9 cellular contexts compared by ENCODE assay signal in genomic region chr3:152200476-152201422, GRCh38.
DNase-seq lines count a peak whose midpoint lies in the region; ATAC-seq, FAIRE-seq and TF ChIP-seq lines count a peak whose summit lies in the region.
"Had no signal": no experiment of that assay in that cellular context is flagged by ENCODE, and none has a peak within 500 bp of the region (broad histone marks: within the 10 kb centered on the region; RNA-seq: fewer than 3 reads in every experiment).

No MANE protein-coding gene starts in this region.

- H3K4me3 Mint-ChIP-seq in CD8-positive, alpha-beta T cell = peak overlapping the region; percentile 79
- no peak overlapping the region for H3K4me3 Mint-ChIP-seq in neural progenitor cell

- no peak for TF ChIP-seq CTCF in CD8-positive, alpha-beta T cell (IDR thresholded peaks at IDR 0.05)
- TF ChIP-seq CTCF in GM12878 (IDR thresholded peaks at IDR 0.05 in 2 of 3, conservative IDR thresholded peaks at IDR 0.05 in 1 of 3; ENCODE audit: control insufficient read depth in 2 of 3, extremely low read depth in 1 of 3, insufficient read depth in 1 of 3, low read depth in 3 of 3, low read length in 3 of 3) (no peak), neural progenitor cell (IDR thresholded peaks at IDR 0.05) (no peak)

- no peak for DNase-seq in CD8-positive, alpha-beta T cell
- DNase-seq in GM12878 (ENCODE audit: low read depth, low spot score) (no peak), neural progenitor cell (ENCODE audit: low spot score) (no peak), HCEC 1CT (no peak), NCI-H146 (lab: John Stamatoyannopoulos, UW) (no peak)

- H3K9me3 ChIP-seq in CD8-positive, alpha-beta T cell (ENCODE audit: low read length) = no peaks in the 10 kb centered on the region
- no peaks in the 10 kb centered on the region for H3K9me3 ChIP-seq in GM12878 (replicated peaks; ENCODE audit: control insufficient read depth, insufficient read depth, low read length)
- H3K9me3 ChIP-seq in neural progenitor cell (ENCODE audit: low read depth) = no peaks in the 10 kb centered on the region

- H3K36me3 ChIP-seq in CD8-positive, alpha-beta T cell (ENCODE audit: insufficient read depth, low read length) = no peaks in the 10 kb centered on the region
- no peaks in the 10 kb centered on the region for H3K36me3 ChIP-seq in GM12878 (ENCODE audit: control insufficient read depth in 2 of 2, insufficient read depth in 2 of 2, low read length in 1 of 2)
- H3K36me3 ChIP-seq in neural progenitor cell = no peaks in the 10 kb centered on the region

- H3K4me3 ChIP-seq in CD8-positive, alpha-beta T cell (ENCODE audit: low read depth, low read length) = peak overlapping the region; percentile 26
- H3K4me3 ChIP-seq in GM12878 (peak overlapping the region; percentile 26), neural progenitor cell (no peak overlapping the region)

- peak overlapping the region; percentile 52 for H3K27ac ChIP-seq in CD8-positive, alpha-beta T cell (ENCODE audit: low read depth, low read length)
- H3K27ac ChIP-seq in GM12878 (ENCODE audit: control insufficient read depth, insufficient read depth) = peak overlapping the region; percentile 85
- H3K27ac ChIP-seq in neural progenitor cell = no peak overlapping the region

- H3K27me3 ChIP-seq in CD8-positive, alpha-beta T cell (ENCODE audit: insufficient read depth, low read length) = no peaks in the 10 kb centered on the region
- H3K27me3 ChIP-seq in GM12878 (replicated peaks in 1 of 2; ENCODE audit: control insufficient read depth in 2 of 2, insufficient read depth in 2 of 2, low read length in 1 of 2) (no peaks in the 10 kb centered on the region), neural progenitor cell (no peaks in the 10 kb centered on the region)

- peak overlapping the region; percentile 69 for H2AFZ ChIP-seq in GM12878 (ENCODE audit: control insufficient read depth, low read depth, low read length)
- peak overlapping the region; percentile 36 for H2AFZ ChIP-seq in neural progenitor cell (replicated peaks)

- 0% methylated on average over 3 of the region's 3 CpGs for WGBS in GM12878 (ENCODE audit: insufficient coverage, insufficient replicate concordance, low lambda C conversion rate, missing lambda C conversion rate)

- POLR2A ChIA-PET in CD8-positive, alpha-beta T cell (lab: Charles Lee) = interaction anchor here (0.6 to 6.5 kb wide), 8 partner anchors 17 to 104 kb away, joined by 3 to 63 read pairs (median 7); partner anchors contain the start of gene MBNL1
- POLR2A ChIA-PET in GM12878 (lab: Charles Lee) = interaction anchor here (0.8 to 2.1 kb wide), 6 partner anchors 11 to 251 kb away, joined by 3 to 9 read pairs (median 3); partner anchors contain the start of gene MBNL1

- no TSS peak for BruUV-seq in GM12878 (replicated peaks; lab: Mats Ljungman, UMichigan)

- in situ Hi-C loops in GM12878 (cut with MboI) = no loop called here

- intact Hi-C loops in CD8-positive, alpha-beta T cell (cut with DNase I, micrococcal nuclease) = loop anchor here (2.0 to 5.0 kb wide), 3 partner anchors 37 to 67 kb away; partner anchors contain the start of gene MBNL1 (in 1 of the 2)
- intact Hi-C loops in GM12878 (cut with micrococcal nuclease; ENCODE audit: unreplicated experiment) = no loop called here

- H3K4me2 ChIP-seq in GM12878 (ENCODE audit: control insufficient read depth, insufficient read depth) (peak overlapping the region; percentile 98), neural progenitor cell (no peak overlapping the region)

- H3F3A ChIP-seq in neural progenitor cell (ENCODE audit: low read depth) = no peaks in the 10 kb centered on the region

- H3K79me2 ChIP-seq in GM12878 (ENCODE audit: control insufficient read depth, insufficient read depth, low read length) = peaks cover 17% of the 10 kb centered on the region
- no peaks in the 10 kb centered on the region for H3K79me2 ChIP-seq in neural progenitor cell (ENCODE audit: low read depth)

- H3K4me1 Mint-ChIP-seq in CD8-positive, alpha-beta T cell (ENCODE audit: low read depth) = peaks cover 77% of the 10 kb centered on the region
- peaks cover 2% of the 10 kb centered on the region for H3K4me1 Mint-ChIP-seq in neural progenitor cell

- no peaks in the 10 kb centered on the region for H3K27me3 Mint-ChIP-seq in CD8-positive, alpha-beta T cell (ENCODE audit: low read depth)
- no peaks in the 10 kb centered on the region for H3K27me3 Mint-ChIP-seq in neural progenitor cell (ENCODE audit: insufficient read depth, low read depth)

- SMC1A ChIA-PET in GM12878 (lab: Charles Lee; ENCODE audit: uncharacterized antibody, unreplicated experiment) = interaction anchor here (0.7 to 5.5 kb wide), 18 partner anchors 11 to 242 kb away, joined by 3 to 74 read pairs (median 6); no protein-coding TSS in a partner anchor

- CTCF ChIA-PET in CD8-positive, alpha-beta T cell (lab: Charles Lee) = interaction anchor here (0.9 to 2.6 kb wide), 5 partner anchors 8 to 246 kb away, joined by 3 to 11 read pairs (median 3); no protein-coding TSS in a partner anchor
- CTCF ChIA-PET in GM12878 (lab: Yijun Ruan, JAX) = interaction anchor here (0.6 to 3.4 kb wide), 11 partner anchors 17 to 174 kb away, joined by 3 to 14 read pairs (median 3); no protein-coding TSS in a partner anchor

- ATAC-seq in CD8-positive, alpha-beta T cell = peak; percentile 31
- ATAC-seq in HG03432 (IDR thresholded peaks at IDR 0.05; ENCODE audit: unreplicated experiment) = peak; percentile 27
- ATAC-seq in GM12878 = peak; percentile 24
- ATAC-seq in HG03135 (IDR thresholded peaks at IDR 0.05; ENCODE audit: unreplicated experiment) = no peak
- no peak for ATAC-seq in HG03378 (IDR thresholded peaks at IDR 0.05; ENCODE audit: unreplicated experiment)

- RAD21 ChIA-PET in GM12878 (lab: Charles Lee; ENCODE audit: unreplicated experiment) = interaction anchor here (0.6 to 4.6 kb wide), 10 partner anchors 11 to 105 kb away, joined by 3 to 69 read pairs (median 14); partner anchors contain the start of gene MBNL1

- TF ChIP-seq RAD21 in GM12878 (IDR thresholded peaks at IDR 0.05; ENCODE audit: insufficient read depth, low read depth, low read length) = no peak

- peak overlapping the region; percentile 93 for H3K27ac Mint-ChIP-seq in CD8-positive, alpha-beta T cell
- no peak overlapping the region for H3K27ac Mint-ChIP-seq in neural progenitor cell

- H3K36me3 Mint-ChIP-seq in CD8-positive, alpha-beta T cell = peaks cover 4% of the 10 kb centered on the region
- H3K36me3 Mint-ChIP-seq in neural progenitor cell = no peaks in the 10 kb centered on the region

- no peak for FAIRE-seq in GM12878 (lab: Jason Lieb, UNC)
- FAIRE-seq: G401.6 had no signal

- H3K9ac ChIP-seq in GM12878 (ENCODE audit: control insufficient read depth, insufficient read depth, low read length) (peak overlapping the region; percentile 61), neural progenitor cell (no peak overlapping the region)

- peaks cover 69% of the 10 kb centered on the region for H3K4me1 ChIP-seq in CD8-positive, alpha-beta T cell (ENCODE audit: insufficient read depth, low read length)
- peaks cover 32% of the 10 kb centered on the region; the same call in 1 of the 2 replicates for H3K4me1 ChIP-seq in GM12878 (ENCODE audit: control insufficient read depth, insufficient read depth, low read length)
- H3K4me1 ChIP-seq in neural progenitor cell = no peaks in the 10 kb centered on the region

- TF ChIP-seq POLR2A in GM12878 (IDR thresholded peaks at IDR 0.05; ENCODE audit: low read depth, low read length) = no peak

- no peaks in the 10 kb centered on the region for H4K20me1 ChIP-seq in GM12878 (ENCODE audit: control insufficient read depth, insufficient read depth)
- H4K20me1 ChIP-seq in neural progenitor cell (ENCODE audit: low read depth) = no peaks in the 10 kb centered on the region

- TF ChIP-seq EP300 in GM12878 (IDR thresholded peaks at IDR 0.05; ENCODE audit: borderline replicate concordance in 1 of 2, control insufficient read depth in 1 of 2, low read depth in 2 of 2, low read length in 2 of 2) = no peak

- H3K9me3 Mint-ChIP-seq in CD8-positive, alpha-beta T cell = no peaks in the 10 kb centered on the region
- no peaks in the 10 kb centered on the region for H3K9me3 Mint-ChIP-seq in neural progenitor cell

TF ChIP-seq in GM12878, 131 proteins besides CTCF, POLR2A, EP300 and RAD21 (continues in another document):
- TF ChIP-seq ZZZ3 (IDR thresholded peaks at IDR 0.05; ENCODE audit: control insufficient read depth, insufficient read length, low read depth) (no peak), TAF1 (IDR thresholded peaks at IDR 0.05; ENCODE audit: borderline replicate concordance, low read depth, low read length) (peak; percentile 19; the same call in 1 of the 2 replicates), BCL11A (IDR thresholded peaks at IDR 0.05; ENCODE audit: low read depth, low read length) (no peak), KDM1A (IDR thresholded peaks at IDR 0.05; ENCODE audit: borderline replicate concordance) (no peak), USF2 (IDR thresholded peaks at IDR 0.05; ENCODE audit: borderline replicate concordance, low read depth, low read length) (no peak), MTA2 (IDR thresholded peaks at IDR 0.05; ENCODE audit: low read depth) (no peak), SMARCA5 (IDR thresholded peaks at IDR 0.05) (no peak), TARDBP (IDR thresholded peaks at IDR 0.05; ENCODE audit: borderline replicate concordance) (no peak), CHD4 (IDR thresholded peaks at IDR 0.05) (no peak), BHLHE40 (IDR thresholded peaks at IDR 0.05; ENCODE audit: borderline replicate concordance in 1 of 2, low read depth in 2 of 2, low read length in 1 of 2) (no peak), EGR1 (IDR thresholded peaks at IDR 0.05; ENCODE audit: borderline replicate concordance in 1 of 2, low read depth in 2 of 2, low read length in 2 of 2) (no peak), STAT1 (conservative IDR thresholded peaks at IDR 0.05) (no peak), WRNIP1 (IDR thresholded peaks at IDR 0.05; ENCODE audit: borderline replicate concordance, low read depth, low read length) (no peak)
- TF ChIP-seq, protein P1, sequence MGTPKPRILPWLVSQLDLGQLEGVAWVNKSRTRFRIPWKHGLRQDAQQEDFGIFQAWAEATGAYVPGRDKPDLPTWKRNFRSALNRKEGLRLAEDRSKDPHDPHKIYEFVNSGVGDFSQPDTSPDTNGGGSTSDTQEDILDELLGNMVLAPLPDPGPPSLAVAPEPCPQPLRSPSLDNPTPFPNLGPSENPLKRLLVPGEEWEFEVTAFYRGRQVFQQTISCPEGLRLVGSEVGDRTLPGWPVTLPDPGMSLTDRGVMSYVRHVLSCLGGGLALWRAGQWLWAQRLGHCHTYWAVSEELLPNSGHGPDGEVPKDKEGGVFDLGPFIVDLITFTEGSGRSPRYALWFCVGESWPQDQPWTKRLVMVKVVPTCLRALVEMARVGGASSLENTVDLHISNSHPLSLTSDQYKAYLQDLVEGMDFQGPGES (IDR thresholded peaks at IDR 0.05) = no peak

Comparison
In these comparisons a context has a peak if more than half of its experiments do, and no peak if none do; other contexts are left out.
1. ATAC-seq: peak in CD8-positive, alpha-beta T cell (single experiment), HG03432 (single experiment) and GM12878 (single experiment); none in HG03135 (single experiment) and HG03378 (single experiment).